ENCODE assay signal across 9 cellular contexts in the genomic region with DNA sequence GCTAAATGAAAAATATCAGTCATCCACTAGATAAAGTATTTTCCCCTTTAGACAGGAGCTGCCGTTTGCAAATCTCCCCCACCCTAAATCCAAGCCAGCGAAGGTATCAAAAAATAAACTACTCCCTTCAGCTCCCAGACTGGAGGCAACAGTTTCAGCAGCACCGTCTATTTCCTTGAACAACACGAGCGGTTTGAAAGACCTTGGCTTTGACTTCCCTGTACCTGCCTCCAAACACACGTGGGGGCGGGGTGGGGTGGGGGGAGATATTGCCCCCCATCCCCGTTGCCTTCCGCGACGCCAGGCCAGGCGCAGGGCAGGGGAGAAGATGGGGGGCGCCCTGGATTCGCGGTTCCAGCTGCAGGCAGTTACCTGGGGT. TPM values are rescaled to one million over a fixed set of nuclear protein-coding genes. Genes with fewer than 3 reads are reported as not detected.
DNase-seq lines count a peak whose midpoint lies in the region; TF ChIP-seq lines count a peak whose summit lies in the region.
"Had no signal": no experiment of that assay in that cellular context is flagged by ENCODE, and none has a peak within 500 bp of the region (broad histone marks: within the 10 kb centered on the region; RNA-seq: fewer than 3 reads in every experiment).

No MANE protein-coding gene starts in this region.

- CTCF ChIA-PET in Caco-2 (lab: Charles Lee) = interaction anchor here (1.0 to 1.9 kb wide), 3 partner anchors 12 to 214 kb away, joined by 3 to 7 read pairs (median 4); no protein-coding TSS in a partner anchor

- H3K4me1 Mint-ChIP-seq in Caco-2 (ENCODE audit: low read depth, unreplicated experiment) (peaks cover 13% of the 10 kb centered on the region), glutamatergic neuron (ENCODE audit: low read depth, unreplicated experiment) (no peaks in the 10 kb centered on the region)

- H3K4me3 ChIP-seq in Caco-2 (ENCODE audit: low read depth, low read length) = peak overlapping the region; percentile 83
- peak overlapping the region; percentile 35 to 87 (median 58) for H3K4me3 ChIP-seq in Peyer's patch
- peak overlapping the region; percentile 65 for H3K4me3 ChIP-seq in parathyroid adenoma (ENCODE audit: low read depth, low read length)

- H3K36me3 Mint-ChIP-seq in Caco-2 (ENCODE audit: insufficient read depth, unreplicated experiment) = no peaks in the 10 kb centered on the region
- H3K36me3 Mint-ChIP-seq in glutamatergic neuron (ENCODE audit: unreplicated experiment) = no peaks in the 10 kb centered on the region

- H3K27me3 Mint-ChIP-seq in Caco-2 (ENCODE audit: insufficient read depth, unreplicated experiment) = no peaks in the 10 kb centered on the region
- peaks cover 12% of the 10 kb centered on the region for H3K27me3 Mint-ChIP-seq in glutamatergic neuron (ENCODE audit: unreplicated experiment)

- POLR2A ChIA-PET in Caco-2 (lab: Charles Lee) = interaction anchor here (1.0 kb wide), 1 partner anchor 15 kb away, joined by 4 read pairs; no protein-coding TSS in a partner anchor

- H3K36me3 ChIP-seq in Caco-2 (ENCODE audit: control insufficient read depth, insufficient read depth, low read length) (no peaks in the 10 kb centered on the region), Peyer's patch (no peaks in the 10 kb centered on the region), parathyroid adenoma (ENCODE audit: control insufficient read depth, insufficient read depth, low read length) (no peaks in the 10 kb centered on the region)

- TF ChIP-seq CTCF in Caco-2 (IDR thresholded peaks at IDR 0.05; ENCODE audit: insufficient read depth in 1 of 2, low read depth in 1 of 2, low read length in 1 of 2, severe bottlenecking in 1 of 2, unreplicated experiment in 1 of 2) = no peak
- no peak for TF ChIP-seq CTCF in Peyer's patch (IDR thresholded peaks at IDR 0.05)
- TF ChIP-seq CTCF in glutamatergic neuron (IDR thresholded peaks at IDR 0.05; ENCODE audit: partially characterized antibody, unreplicated experiment) = no peak
- TF ChIP-seq CTCF in parathyroid adenoma (IDR thresholded peaks at IDR 0.05) = no peak

- H2AFZ ChIP-seq in parathyroid adenoma = peak overlapping the region; percentile 93

- BruUV-seq in Caco-2 (replicated peaks; lab: Mats Ljungman, UMichigan) = no TSS peak

- no peaks in the 10 kb centered on the region for H3K79me2 ChIP-seq in parathyroid adenoma

- TF ChIP-seq POLR2A in Peyer's patch (IDR thresholded peaks at IDR 0.05) = no peak

- DNase-seq in Caco-2 = no peak
- DNase-seq in Peyer's patch = no peak
- no peak for DNase-seq in glutamatergic neuron
- DNase-seq in 8988T = no peak
- no peak for DNase-seq in NCI-H1694 treated with DMSO at 0.1 percent for 48 hours (lab: John Stamatoyannopoulos, UW)
- no peak for DNase-seq in UCSD-AML1 (lab: John Stamatoyannopoulos, UW; ENCODE audit: unreplicated experiment)
- no peak for DNase-seq in SIG-M5 treated with dmso at 0.1 percent for 504 hours (lab: John Stamatoyannopoulos, UW; ENCODE audit: unreplicated experiment)

- H3K9me3 Mint-ChIP-seq in Caco-2 (ENCODE audit: unreplicated experiment) = no peaks in the 10 kb centered on the region
- peaks cover 2% of the 10 kb centered on the region for H3K9me3 Mint-ChIP-seq in glutamatergic neuron (ENCODE audit: unreplicated experiment)

- H3K4me2 ChIP-seq in parathyroid adenoma (ENCODE audit: low read length) = peak overlapping the region; percentile 62

- intact Hi-C loops in Caco-2 (cut with micrococcal nuclease; ENCODE audit: unreplicated experiment) = no loop called here

- H3K4me1 ChIP-seq in Caco-2 (peaks cover 18% of the 10 kb centered on the region), Peyer's patch (peaks cover 0 to 38% (median 12%) of the 10 kb centered on the region in 4 donors), parathyroid adenoma (peaks cover 6% of the 10 kb centered on the region)

- peak overlapping the region in 2 of 4 donors; percentile 74 to 86 for H3K27ac ChIP-seq in Peyer's patch
- peak overlapping the region; percentile 69 for H3K27ac ChIP-seq in parathyroid adenoma

- H3K27me3 ChIP-seq in Caco-2 (replicated peaks; ENCODE audit: control insufficient read depth, insufficient read depth, low read length) = no peaks in the 10 kb centered on the region
- H3K27me3 ChIP-seq in Peyer's patch = peaks cover 0 to 3% of the 10 kb centered on the region in 2 donors
- no peaks in the 10 kb centered on the region for H3K27me3 ChIP-seq in parathyroid adenoma (ENCODE audit: control insufficient read depth, insufficient read depth, low read length)

- H3K9me3 ChIP-seq in Caco-2 = no peaks in the 10 kb centered on the region
- no peaks in the 10 kb centered on the region for H3K9me3 ChIP-seq in Peyer's patch
- H3K9me3 ChIP-seq in parathyroid adenoma (ENCODE audit: control insufficient read depth, low read length) = no peaks in the 10 kb centered on the region

- H3K27ac Mint-ChIP-seq in Caco-2 (ENCODE audit: unreplicated experiment) (no peak overlapping the region), glutamatergic neuron (ENCODE audit: unreplicated experiment) (no peak overlapping the region)

- peak overlapping the region; percentile 66 for H3K4me3 Mint-ChIP-seq in Caco-2 (ENCODE audit: unreplicated experiment)
- peak overlapping the region; percentile 64 for H3K4me3 Mint-ChIP-seq in glutamatergic neuron (ENCODE audit: unreplicated experiment)

- no peak overlapping the region for H3K9ac ChIP-seq in parathyroid adenoma

RNA-seq across cellular contexts. Expression of a gene that starts 0.8 kb away (rescaled TPM):
- 13.3 and 15.6 TPM in 2 replicates for total RNA-seq in Caco-2 (2022)
- total RNA-seq in Peyer's patch = 100 to 1,000 TPM in 3 of 4 donors, 10 to 100 TPM in 1; 74.6 to 194 (median 105) TPM
- 5.0 TPM for total RNA-seq in glutamatergic neuron (ENCODE audit: unreplicated experiment)
- total RNA-seq: glomerular endothelial cell had no signal
